In the genomic region with DNA sequence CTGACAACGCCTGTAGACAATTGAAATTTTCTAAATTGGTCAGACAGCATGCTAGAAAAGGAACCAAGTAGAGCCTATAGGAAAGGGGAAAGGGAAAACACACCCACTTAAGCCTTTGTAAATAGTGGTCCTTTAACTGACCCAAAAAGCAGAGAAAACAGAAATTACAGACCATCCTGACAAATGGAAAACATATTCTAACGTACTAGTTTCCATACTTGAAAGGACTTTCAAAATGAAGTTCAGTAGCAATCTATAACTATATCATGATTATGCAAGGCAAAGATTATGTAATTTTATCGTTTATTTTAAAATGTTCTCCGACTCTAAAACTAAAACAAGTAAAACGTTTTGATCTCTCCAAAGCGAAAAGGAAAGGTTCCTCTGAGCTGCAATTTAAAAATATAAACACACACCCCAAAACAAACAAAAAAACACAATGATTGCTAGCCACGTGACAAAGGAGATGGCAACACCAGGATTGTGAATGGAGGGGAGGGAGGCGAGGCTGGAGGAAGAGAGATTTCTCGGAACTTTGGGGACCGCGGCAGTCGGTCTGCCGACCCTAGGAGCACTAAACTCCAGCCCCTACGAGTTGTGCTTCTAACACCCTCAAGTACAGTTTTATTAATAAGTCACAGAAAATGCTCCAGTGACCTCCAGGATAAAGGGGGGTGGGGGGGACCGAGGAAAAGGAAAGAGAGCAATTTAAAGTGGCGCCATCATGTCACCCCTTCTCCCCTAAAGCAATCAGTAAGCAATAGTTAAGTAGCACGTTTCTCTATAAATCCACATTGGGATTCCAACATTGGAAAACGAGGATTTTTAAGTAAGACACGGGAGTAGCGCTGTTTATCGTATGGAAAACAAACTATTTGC, we compare ENCODE assay signal across 8 cellular contexts. TPM values are rescaled to one million over a fixed set of nuclear protein-coding genes. Genes with fewer than 3 reads are reported as not detected.
DNase-seq lines count a peak whose midpoint lies in the region; ATAC-seq and TF ChIP-seq lines count a peak whose summit lies in the region.

No MANE protein-coding gene starts in this region.

- POLR2A ChIA-PET in CD4-positive, alpha-beta memory T cell (lab: Charles Lee; ENCODE audit: partially characterized antibody): interaction anchor here (0.7 to 3.6 kb wide), 12 partner anchors 10 to 171 kb away, joined by 3 to 76 read pairs (median 9); no protein-coding TSS in a partner anchor

- H3K4me3 ChIP-seq in CD4-positive, alpha-beta memory T cell (ENCODE audit: low read length in 2 of 2): peak overlapping the region; percentile 94 to 95
- H3K4me3 ChIP-seq in astrocyte of the cerebellum (ENCODE audit: low read depth, low read length) (peak overlapping the region; percentile 82), skin epidermis (peak overlapping the region; percentile 65 to 98 (median 90))

- H3K27ac ChIP-seq in CD4-positive, alpha-beta memory T cell (ENCODE audit: low read depth, low read length): peak overlapping the region; percentile 78
- H3K27ac ChIP-seq in skin epidermis: peak overlapping the region; percentile 88 to 100 (median 100)

- H3K9me3 ChIP-seq in CD4-positive, alpha-beta memory T cell (ENCODE audit: control insufficient read depth in 1 of 2, low read length in 2 of 2): no peaks in the 10 kb centered on the region

- no peaks in the 10 kb centered on the region for H3K27me3 Mint-ChIP-seq in CD4-positive, alpha-beta memory T cell

- H3K4me1 ChIP-seq in CD4-positive, alpha-beta memory T cell (ENCODE audit: insufficient read depth, low read length): peaks cover 72% of the 10 kb centered on the region

- in situ Hi-C loops in astrocyte of the cerebellum (cut with HindIII; ENCODE audit: low sequenced_read_pairs): no loop called here

- DNase-seq in CD4-positive, alpha-beta memory T cell: peak in 2 of 5 donors; percentile 20 to 54
- DNase-seq in HCEC 1CT (peak; percentile 9), NOMO-1 treated with dmso at 0.1 percent for 144 hours (lab: John Stamatoyannopoulos, UW; ENCODE audit: unreplicated experiment) (peak; percentile 65), astrocyte of the cerebellum (ENCODE audit: low read depth) (no peak), iPS-NIHi7 (ENCODE audit: extremely low spot score) (peak; percentile 72)

- peaks cover 39 to 83% (median 62%) of the 10 kb centered on the region in 4 donors for H3K4me1 Mint-ChIP-seq in CD4-positive, alpha-beta memory T cell

- no peak for ATAC-seq in HG02938 (IDR thresholded peaks at IDR 0.05; ENCODE audit: unreplicated experiment)
- ATAC-seq in GM19395 (IDR thresholded peaks at IDR 0.05; ENCODE audit: unreplicated experiment): no peak

- H3K9me3 Mint-ChIP-seq in CD4-positive, alpha-beta memory T cell: no peaks in the 10 kb centered on the region

- H3K27me3 ChIP-seq in CD4-positive, alpha-beta memory T cell (ENCODE audit: insufficient read depth, low read length): no peaks in the 10 kb centered on the region

- TF ChIP-seq CTCF in astrocyte of the cerebellum (IDR thresholded peaks at IDR 0.05; ENCODE audit: low read depth, low read length, missing control alignments): no peak

- H3K4me3 Mint-ChIP-seq in CD4-positive, alpha-beta memory T cell: peak overlapping the region; percentile 93 to 100 (median 97)

- peak overlapping the region; percentile 88 to 98 (median 97) for H3K27ac Mint-ChIP-seq in CD4-positive, alpha-beta memory T cell

- intact Hi-C loops in CD4-positive, alpha-beta memory T cell (cut with micrococcal nuclease): loop anchor here (1.0 to 5.0 kb wide), 5 partner anchors 9 to 964 kb away; no protein-coding TSS in a partner anchor

- H3K36me3 Mint-ChIP-seq in CD4-positive, alpha-beta memory T cell: peaks cover 4 to 41% of the 10 kb centered on the region in 2 donors

- H3K36me3 ChIP-seq in CD4-positive, alpha-beta memory T cell (ENCODE audit: insufficient read depth, low read length): no peaks in the 10 kb centered on the region

- CTCF ChIA-PET in CD4-positive, alpha-beta memory T cell (lab: Charles Lee; ENCODE audit: partially characterized antibody): no interaction called here

RNA-seq across cellular contexts. Expression of gene KANSL1, which starts 1.7 kb away (rescaled TPM):
- 100 to 1,000 TPM; 190 to 206 TPM for total RNA-seq in CD4-positive, alpha-beta memory T cell
- 10 to 100 TPM in 1 of 2 donors, 1 to 10 TPM in 1; 6.7 to 24.3 TPM for polyA plus RNA-seq in CD4-positive, alpha-beta memory T cell
